ENCODE assay signal across 22 cellular contexts in genomic region chr18:9182852-9183399, GRCh38. TPM values are rescaled to one million over a fixed set of nuclear protein-coding genes. Genes with fewer than 3 reads are reported as not detected.
DNase-seq lines count a peak whose midpoint lies in the region; ATAC-seq, FAIRE-seq and TF ChIP-seq lines count a peak whose summit lies in the region.
"Had no signal": no experiment of that assay in that cellular context is flagged by ENCODE, and none has a peak within 500 bp of the region (broad histone marks: within the 10 kb centered on the region; RNA-seq: fewer than 3 reads in every experiment).

No MANE protein-coding gene starts in this region.

- H3K9ac ChIP-seq in H1 (replicated peaks in 1 of 4; ENCODE audit: extremely low read depth in 1 of 4, low read depth in 3 of 4, low read length in 3 of 4) = no peak overlapping the region
- H3K9ac ChIP-seq: BLaER1, KMS-11 had no signal

- no peak overlapping the region for H2BK5ac ChIP-seq in H1 (ENCODE audit: low read depth, low read length)

- H3K79me1 ChIP-seq in H1 (ENCODE audit: low read depth, low read length) = no peaks in the 10 kb centered on the region

- TF ChIP-seq POLR2A in GM12891 (IDR thresholded peaks at IDR 0.05; ENCODE audit: low read depth, low read length) = no peak
- TF ChIP-seq POLR2A in H1 (IDR thresholded peaks at IDR 0.05; ENCODE audit: control extremely low read depth in 1 of 2, low read depth in 2 of 2, low read length in 2 of 2) = no peak

- no peak overlapping the region for H4K5ac ChIP-seq in H1 (ENCODE audit: insufficient read length, low read depth, low read length)

- no peak for ATAC-seq in HG02938 (IDR thresholded peaks at IDR 0.05; ENCODE audit: unreplicated experiment)
- ATAC-seq: left cardiac atrium; PC-3; stimulated activated naive CD8-positive, alpha-beta T cell treated with anti-CD3 and anti-CD28 coated beads, Interleukin-15, amount 100 ng/mL, for 72 hours had no signal

- H3K27ac ChIP-seq in H1 (ENCODE audit: low read depth, low read length) (no peak overlapping the region), substantia nigra (ENCODE audit: low read depth, low read length, poor library complexity, severe bottlenecking) (no peak overlapping the region)
- H3K27ac ChIP-seq: BLaER1, breast epithelium, KMS-11 had no signal

- H3K23ac ChIP-seq in H1 (ENCODE audit: insufficient read length) = no peak overlapping the region

- no peaks in the 10 kb centered on the region; a peak in 1 of 8 replicates for H3K36me3 ChIP-seq in H1 (ENCODE audit: control insufficient read depth in 2 of 4, insufficient read depth in 4 of 4, low read length in 3 of 4)
- H3K36me3 ChIP-seq: breast epithelium had no signal

- no peak for TF ChIP-seq RAD21 in H1 (IDR thresholded peaks at IDR 0.05 in 1 of 2, conservative IDR thresholded peaks at IDR 0.05 in 1 of 2; ENCODE audit: low read depth in 2 of 2, low read length in 2 of 2)

- H3K4me3 ChIP-seq in H1 (ENCODE audit: extremely low read depth in 1 of 4, insufficient read depth in 2 of 4, low read depth in 3 of 4, low read length in 4 of 4) = no peak overlapping the region
- H3K4me3 ChIP-seq: BLaER1, breast epithelium had no signal

- no peak overlapping the region for H3K4ac ChIP-seq in H1 (replicated peaks; ENCODE audit: insufficient read length, low read depth, low read length)

- H3K9me3 ChIP-seq in H1 (ENCODE audit: insufficient read depth in 2 of 2, low read depth in 1 of 2, low read length in 1 of 2) = no peaks in the 10 kb centered on the region
- H3K9me3 ChIP-seq: breast epithelium had no signal

- TF ChIP-seq CTCF in H1 (IDR thresholded peaks at IDR 0.05; ENCODE audit: control extremely low read depth in 1 of 3, insufficient read depth in 1 of 3, low read depth in 1 of 3, low read length in 3 of 3) = no peak

- H2BK15ac ChIP-seq in H1 (ENCODE audit: low read length) = no peak overlapping the region

- no peak overlapping the region for H2BK20ac ChIP-seq in H1 (ENCODE audit: low read length)

- H4K91ac ChIP-seq in H1 (replicated peaks; ENCODE audit: insufficient read length, low read length) = no peak overlapping the region

- H2BK12ac ChIP-seq in H1 (ENCODE audit: low read depth, low read length) = no peak overlapping the region

- DNase-seq in CD1c-positive myeloid dendritic cell (ENCODE audit: extremely low spot score) (peak; percentile 22), GM12891 (ENCODE audit: insufficient read length, low spot score) (no peak), OCI-M1 (lab: John Stamatoyannopoulos, UW) (peak; percentile 77), H1 (ENCODE audit: low read depth in 1 of 2, low spot score in 2 of 2) (no peak), AG08395 (ENCODE audit: low spot score) (no peak), substantia nigra (lab: John Stamatoyannopoulos, UW) (no peak)
- DNase-seq: cortex of kidney; DMS53; GF-D8; left cardiac atrium; NCI-H1092; NCI-H1930; NCI-H2227 treated with DMSO at 0.1 percent for 48 hours; NCI-H82; PC-3; SHP77 treated with DMSO at 0.1 percent for 48 hours; stimulated activated naive CD8-positive, alpha-beta T cell treated with anti-CD3 and anti-CD28 coated beads, Interleukin-15, amount 100 ng/mL, for 72 hours; trophoblast cell had no signal

- no peaks in the 10 kb centered on the region for H3K4me1 ChIP-seq in H1 (replicated peaks in 1 of 4; ENCODE audit: control insufficient read depth in 3 of 4, insufficient read depth in 4 of 4, low read length in 3 of 4)
- H3K4me1 ChIP-seq: breast epithelium had no signal

- H2BK120ac ChIP-seq in H1 (replicated peaks; ENCODE audit: low read depth, low read length) = no peak overlapping the region

- no peak overlapping the region for H3K4me2 ChIP-seq in H1 (ENCODE audit: insufficient read depth in 1 of 2, low read depth in 2 of 2, low read length in 2 of 2)
- H3K4me2 ChIP-seq: BLaER1, KMS-11 had no signal

- H3K23me2 ChIP-seq in H1 (ENCODE audit: low read depth, low read length) = no peaks in the 10 kb centered on the region

- H4K8ac ChIP-seq in H1 (ENCODE audit: extremely low read depth, insufficient read depth, low read length) = no peak overlapping the region

- WGBS in H1 (ENCODE audit: extremely low coverage in 1 of 2, insufficient coverage in 1 of 2, insufficient read length in 1 of 2, insufficient replicate concordance in 2 of 2, low coverage in 1 of 2, low lambda C conversion rate in 2 of 2, missing lambda C conversion rate in 1 of 2), 2 experiments = 71% methylated on average over 5 of the region's 5 CpGs; no CpG with 5 or more reads in 1 of the 2 experiments

- FAIRE-seq in GM12891 (lab: Jason Lieb, UNC) (no peak), H1 (lab: Jason Lieb, UNC) (no peak)

- no peak overlapping the region for H2AFZ ChIP-seq in H1 (ENCODE audit: low read length)

- peaks cover 0 to 29% of the 10 kb centered on the region in 2 experiments; a peak in 2 of 4 replicates for H3K79me2 ChIP-seq in H1 (ENCODE audit: control insufficient read depth in 1 of 2, insufficient read depth in 2 of 2, low read length in 2 of 2)

- H3K27me3 ChIP-seq in H1 (replicated peaks in 1 of 4; ENCODE audit: control insufficient read depth in 3 of 4, extremely low read depth in 1 of 4, insufficient read depth in 3 of 4, low read length in 3 of 4) = no peaks in the 10 kb centered on the region
- H3K27me3 ChIP-seq: BLaER1, breast epithelium had no signal

- H2AK5ac ChIP-seq in H1 (ENCODE audit: low read depth, low read length) = no peak overlapping the region

- no peak overlapping the region for H3K56ac ChIP-seq in H1 (replicated peaks; ENCODE audit: insufficient read length, low read depth, low read length)

- CTCF ChIA-PET in H1 (lab: Charles Lee; ENCODE audit: partially characterized antibody) = no interaction called here

- H4K20me1 ChIP-seq in H1 (replicated peaks in 1 of 2; ENCODE audit: control insufficient read depth in 1 of 2, insufficient read depth in 2 of 2, low read length in 2 of 2) = peaks cover 2% of the 10 kb centered on the region in 2 experiments

- POLR2A ChIA-PET in H1 (lab: Charles Lee; ENCODE audit: partially characterized antibody) = no interaction called here

- no peak for TF ChIP-seq EP300 in H1 (IDR thresholded peaks at IDR 0.05; ENCODE audit: borderline replicate concordance in 1 of 2, low read depth in 2 of 2, low read length in 2 of 2)

- no peak overlapping the region for H3K18ac ChIP-seq in H1 (ENCODE audit: extremely low read depth, low read length)

- H3K14ac ChIP-seq in H1 (ENCODE audit: insufficient read length) = no peak overlapping the region

TF ChIP-seq in GM12891, 5 proteins besides CTCF, POLR2A, EP300 and RAD21:
- TF ChIP-seq SPI1 (IDR thresholded peaks at IDR 0.05; ENCODE audit: low read depth, low read length) = peak; percentile 85
- no peak for TF ChIP-seq POLR2AphosphoS5 (IDR thresholded peaks at IDR 0.05; ENCODE audit: low read depth, low read length)

TF ChIP-seq in H1, 55 proteins besides CTCF, POLR2A, EP300 and RAD21:
- TF ChIP-seq TBP (IDR thresholded peaks at IDR 0.05; ENCODE audit: low read depth, low read length) (no peak), E2F6 (IDR thresholded peaks at IDR 0.05) (no peak), CEBPB (IDR thresholded peaks at IDR 0.05; ENCODE audit: low read depth, low read length) (peak; percentile 90), SP4 (IDR thresholded peaks at IDR 0.05; ENCODE audit: low read length) (no peak), ASH2L (IDR thresholded peaks at IDR 0.05; ENCODE audit: low read length) (no peak)

RNA-seq across cellular contexts. Expression of gene ANKRD12, which starts 46.3 kb away (rescaled TPM):
- 13.4 TPM for polyA plus RNA-seq in GM12891 (2012; ENCODE audit: low read depth, missing spikeins)
- 37.9 and 40.9 TPM in 2 replicates for total RNA-seq in H1 (2021; fragmentation: NEBNext Ultra II Directional; extraction: Animal tissue kit (Norgen Biotek cat#: 25700))
- 1.4 and 2.6 TPM in 2 replicates for polyA plus RNA-seq in H1 (2011; rRNA removed)
- polyA plus RNA-seq in H1 (2011; cell fraction: cytosol; rRNA removed) = 3.1 TPM
- polyA plus RNA-seq in H1 (2011; cell fraction: nucleus; rRNA removed) = 9.2 TPM
- 18.2 to 38.9 TPM (median 21.3 TPM) in 4 replicates for polyA plus RNA-seq in H1 (2012, experiment 1 of 2)
- 0.63 TPM for polyA plus RNA-seq in H1 (2012, experiment 2 of 2)
- 94.4 TPM for polyA plus RNA-seq in H1 (2013, experiment 1 of 2)
- polyA plus RNA-seq in H1 (2013, experiment 2 of 2) = 76.3 TPM
- 24.3 and 43.6 TPM in 2 replicates for polyA minus RNA-seq in H1 (2011; rRNA and poly(A)+ RNA removed)
- 33.2 TPM for polyA minus RNA-seq in H1 (2011; cell fraction: cytosol; rRNA and poly(A)+ RNA removed)
- polyA minus RNA-seq in H1 (2011; cell fraction: nucleus; rRNA and poly(A)+ RNA removed) = 97.3 TPM

Comparison
In these comparisons a context has a peak if more than half of its experiments do, and no peak if none do; other contexts are left out.
1. DNase-seq: peak in CD1c-positive myeloid dendritic cell (single experiment) and OCI-M1 (single experiment); none in GM12891 (single experiment), H1 (0 of 2), AG08395 (single experiment) and substantia nigra (0 of 49).